ENCODE assay signal across 18 cellular contexts in the genomic region with DNA sequence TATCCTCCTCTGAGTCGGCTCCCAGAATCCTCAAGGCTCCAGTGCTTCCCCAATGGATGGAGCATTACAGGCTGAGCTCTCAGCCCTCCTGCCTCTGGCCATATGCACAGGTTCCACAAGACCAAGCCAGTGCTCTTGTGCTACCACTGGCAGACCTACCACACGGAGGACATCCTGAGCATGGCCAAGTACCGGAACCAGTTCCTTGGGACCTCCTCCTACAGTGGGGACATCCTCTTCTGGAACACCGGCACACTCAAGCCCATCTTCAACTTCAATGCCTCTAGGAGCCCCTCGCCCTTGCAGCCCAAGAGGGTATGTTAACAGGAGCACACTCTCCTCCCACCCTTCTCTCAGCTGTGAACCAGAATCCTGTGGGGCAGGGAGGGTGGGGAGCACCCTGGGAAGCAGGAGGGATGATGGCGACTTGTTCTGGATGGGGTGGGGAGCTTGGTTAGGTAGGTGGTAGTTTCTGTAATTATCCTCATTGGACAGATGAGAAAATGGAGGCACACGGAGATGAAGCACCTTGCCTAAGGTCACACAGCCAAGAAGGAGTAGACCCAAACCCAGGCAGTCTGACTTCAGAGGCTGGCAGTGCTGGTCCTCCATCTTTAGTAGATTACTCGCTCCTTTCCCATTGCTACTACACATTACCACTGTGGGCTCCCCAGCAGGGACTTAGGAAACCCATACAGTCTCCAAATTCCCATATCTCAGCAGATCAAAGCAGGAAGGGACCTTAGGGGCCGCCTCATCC. TPM values are rescaled to one million over a fixed set of nuclear protein-coding genes. Genes with fewer than 3 reads are reported as not detected.
A peak's percentile ranks its signal among the peaks of the same experiment; 100 is the strongest.
DNase-seq lines count a peak whose midpoint lies in the region; ATAC-seq and TF ChIP-seq lines count a peak whose summit lies in the region.
"Had no signal": no experiment of that assay in that cellular context is flagged by ENCODE, and none has a peak within 500 bp of the region (broad histone marks: within the 10 kb centered on the region; RNA-seq: fewer than 3 reads in every experiment).

No MANE protein-coding gene starts in this region.

- H2BK12ac ChIP-seq in neuronal stem cell (ENCODE audit: low read length): no peak overlapping the region

- H3K4ac ChIP-seq in neuronal stem cell (ENCODE audit: low read length): no peak overlapping the region

- H3K27me3 ChIP-seq in DND-41 (ENCODE audit: insufficient read depth, low read length, poor library complexity) (no peaks in the 10 kb centered on the region), colonic mucosa (no peaks in the 10 kb centered on the region), neuronal stem cell (ENCODE audit: control insufficient read depth in 3 of 3, insufficient read depth in 3 of 3, low read depth in 1 of 3, low read length in 3 of 3) (peaks cover 0 to 8% (median 0%) of the 10 kb centered on the region in 3 experiments), stomach (no peaks in the 10 kb centered on the region)

- no peak overlapping the region for H2BK120ac ChIP-seq in neuronal stem cell (ENCODE audit: low read depth, low read length)

- H2BK5ac ChIP-seq in neuronal stem cell (ENCODE audit: low read length): peak overlapping the region; percentile 69

- in situ Hi-C loops in G401 (cut with HindIII; ENCODE audit: low sequenced_read_pairs): no loop called here

- WGBS in neuronal stem cell (ENCODE audit: extremely low coverage in 2 of 2, insufficient read length in 2 of 2, insufficient replicate concordance in 1 of 2), 2 donors: no CpG with 5 or more reads among the region's 9 CpGs
- WGBS in stomach, 5 donors: 69 to 80% (median 77%) methylated on average over 9 of the region's 9 CpGs

- peak overlapping the region; percentile 49 for H3K18ac ChIP-seq in neuronal stem cell (ENCODE audit: low read length)

- H3K23ac ChIP-seq in neuronal stem cell (ENCODE audit: low read depth, low read length, poor library complexity): peak overlapping the region; percentile 22

- no peak overlapping the region for H3K27ac ChIP-seq in DND-41 (ENCODE audit: low read length)
- no peak overlapping the region for H3K27ac ChIP-seq in colonic mucosa
- no peak overlapping the region for H3K27ac ChIP-seq in neuronal stem cell (replicated peaks; ENCODE audit: low read length)
- no peak overlapping the region for H3K27ac ChIP-seq in stomach

- H2AFZ ChIP-seq in DND-41 (ENCODE audit: low read depth, low read length) (no peak overlapping the region), neuronal stem cell (ENCODE audit: low read length) (no peak overlapping the region)

- no peak overlapping the region for H3K14ac ChIP-seq in neuronal stem cell (ENCODE audit: low read length)

- H3K36me3 ChIP-seq in DND-41 (ENCODE audit: insufficient read depth, low read length): no peaks in the 10 kb centered on the region
- H3K36me3 ChIP-seq in colonic mucosa: no peaks in the 10 kb centered on the region
- no peaks in the 10 kb centered on the region for H3K36me3 ChIP-seq in neuronal stem cell (replicated peaks in 1 of 2; ENCODE audit: control insufficient read depth in 2 of 2, insufficient read depth in 2 of 2, low read length in 2 of 2)
- no peaks in the 10 kb centered on the region for H3K36me3 ChIP-seq in stomach

- H3K9me3 ChIP-seq in DND-41 (ENCODE audit: insufficient read depth, low read length, severe bottlenecking) (peaks cover 7% of the 10 kb centered on the region), colonic mucosa (peaks cover 8% of the 10 kb centered on the region), neuronal stem cell (replicated peaks in 1 of 2; ENCODE audit: control insufficient read depth in 2 of 2, insufficient read depth in 1 of 2, low read depth in 1 of 2, low read length in 2 of 2) (peaks cover 0 to 4% of the 10 kb centered on the region in 2 donors), stomach (peaks cover 11 to 26% (median 17%) of the 10 kb centered on the region in 4 donors)

- no peaks in the 10 kb centered on the region for H3K79me1 ChIP-seq in neuronal stem cell (ENCODE audit: low read depth, low read length)

- H3K4me1 ChIP-seq in DND-41 (ENCODE audit: insufficient read depth, low read length) (no peaks in the 10 kb centered on the region), colonic mucosa (no peaks in the 10 kb centered on the region), neuronal stem cell (ENCODE audit: control insufficient read depth in 2 of 2, insufficient read depth in 1 of 2, low read depth in 1 of 2, low read length in 2 of 2) (no peaks in the 10 kb centered on the region), stomach (no peaks in the 10 kb centered on the region)

- peak overlapping the region; percentile 86 for H4K8ac ChIP-seq in neuronal stem cell (ENCODE audit: low read depth, low read length)

- H3K4me2 ChIP-seq in DND-41 (ENCODE audit: insufficient read depth, low read length) (no peak overlapping the region), neuronal stem cell (ENCODE audit: insufficient read depth, low read length, poor library complexity, severe bottlenecking) (no peak overlapping the region)

- TF ChIP-seq CTCF in DND-41 (IDR thresholded peaks at IDR 0.05; ENCODE audit: borderline replicate concordance, extremely low read depth, low read length, poor library complexity, severe bottlenecking): no peak
- no peak for TF ChIP-seq CTCF in colonic mucosa (IDR thresholded peaks at IDR 0.05)
- no peak for TF ChIP-seq CTCF in stomach (IDR thresholded peaks at IDR 0.05)

- H3K9ac ChIP-seq in DND-41 (ENCODE audit: low read depth, low read length) (no peak overlapping the region), colonic mucosa (ENCODE audit: low read depth in 2 of 2, low read length in 2 of 2) (no peak overlapping the region), neuronal stem cell (ENCODE audit: low read depth, low read length, poor library complexity) (no peak overlapping the region)

- peak overlapping the region; percentile 61 for H2AK5ac ChIP-seq in neuronal stem cell (ENCODE audit: low read depth, low read length)

- no peaks in the 10 kb centered on the region for H3K79me2 ChIP-seq in DND-41 (ENCODE audit: insufficient read depth, low read length)

- TF ChIP-seq EP300 in stomach (IDR thresholded peaks at IDR 0.05): no peak

- no peaks in the 10 kb centered on the region for H4K20me1 ChIP-seq in DND-41 (ENCODE audit: insufficient read depth, low read length)

- no peak overlapping the region for H2BK15ac ChIP-seq in neuronal stem cell (ENCODE audit: low read length)

- intact Hi-C loops in colonic mucosa (cut with DNase I): no loop called here
- intact Hi-C loops in stomach (cut with DNase I; ENCODE audit: low total_unique reads): no loop called here

- TF ChIP-seq POLR2A in stomach (IDR thresholded peaks at IDR 0.05): no peak

- DNase-seq in DND-41 (peak; percentile 2), colonic mucosa (peak; percentile 9), neuronal stem cell (ENCODE audit: low spot score) (no peak), stomach (peak; percentile 13), NCI-H1694 treated with DMSO at 0.1 percent for 48 hours (lab: John Stamatoyannopoulos, UW) (no peak), G401 (ENCODE audit: low spot score) (no peak), DMS53 treated with DMSO at 0.1 percent for 48 hours (lab: John Stamatoyannopoulos, UW; ENCODE audit: unreplicated experiment) (no peak)
- DNase-seq: EL, Kasumi-1, NCI-H1694, NCI-H2081 treated with DMSO at 0.1 percent for 48 hours, NCI-H446, NCI-H526 treated with DMSO at 0.1 percent for 48 hours, Right ventricle myocardium superior had no signal

- H4K91ac ChIP-seq in neuronal stem cell (ENCODE audit: low read depth, low read length, poor library complexity): no peak overlapping the region

- H3K4me3 ChIP-seq in DND-41 (ENCODE audit: low read depth in 1 of 2, low read length in 2 of 2) (no peak overlapping the region), colonic mucosa (no peak overlapping the region), neuronal stem cell (ENCODE audit: low read length in 2 of 2) (peak overlapping the region in 1 of 2 donors; percentile 59), stomach (no peak overlapping the region)

- ATAC-seq in DND-41 (ENCODE audit: insufficient read depth, low read depth): no peak
- no peak for ATAC-seq in GM18517 (IDR thresholded peaks at IDR 0.05; ENCODE audit: unreplicated experiment)

RNA-seq across cellular contexts. Expression of a gene that starts 58.6 kb away (rescaled TPM):
- total RNA-seq in colonic mucosa (under 1 TPM; 0.11 to 0.72 TPM), stomach (under 1 TPM in 2 of 5 donors, not detected in 3; 0.18 to 0.45 TPM)
- polyA plus RNA-seq in neuronal stem cell (2013, experiment 1 of 2): 0.03 TPM
- polyA plus RNA-seq in neuronal stem cell (2013, experiment 2 of 2): 0.06 TPM
- not detected for polyA plus RNA-seq in stomach
- total RNA-seq in G401 (2014; rRNA removed; shearing (Covaris generic)): 0.03 TPM in 1 of 2 replicates, not detected in the other
- total RNA-seq: MCF 10A, Right ventricle myocardium superior, SK-MEL-5 had no signal
- polyA plus RNA-seq: CD14-positive monocyte had no signal

Comparison
In these comparisons a context has a peak if more than half of its experiments do, and no peak if none do; other contexts are left out.
1. DNase-seq: peak in DND-41 (single experiment), colonic mucosa (single experiment) and stomach (single experiment); none in neuronal stem cell (single experiment), NCI-H1694 treated with DMSO at 0.1 percent for 48 hours (single experiment), G401 (single experiment) and DMS53 treated with DMSO at 0.1 percent for 48 hours (single experiment).